In the genomic region with DNA sequence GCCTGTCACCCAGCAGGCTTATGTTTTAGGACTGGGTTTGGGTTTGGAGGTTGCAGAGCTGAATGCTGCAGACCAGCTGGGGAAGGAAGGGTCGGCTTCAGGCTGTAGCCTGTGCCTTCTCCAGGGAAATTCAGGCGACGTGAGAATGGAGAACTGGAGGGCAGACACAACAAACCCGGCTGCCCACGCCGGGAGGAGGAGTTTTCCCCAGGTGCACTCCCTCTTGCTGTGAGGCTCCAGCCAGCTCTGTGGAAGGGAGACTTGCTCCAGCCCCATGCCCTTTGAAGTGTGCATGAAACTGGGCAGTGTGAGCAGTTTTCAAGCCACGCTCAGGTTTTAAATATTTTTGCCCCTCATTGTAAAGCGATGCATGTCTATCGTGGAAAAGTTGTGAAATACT, we compare ENCODE assay signal across 15 cellular contexts.
DNase-seq lines count a peak whose midpoint lies in the region; ATAC-seq and TF ChIP-seq lines count a peak whose summit lies in the region.
"Had no signal": no experiment of that assay in that cellular context is flagged by ENCODE, and none has a peak within 500 bp of the region (broad histone marks: within the 10 kb centered on the region; RNA-seq: fewer than 3 reads in every experiment).

No MANE protein-coding gene starts in this region.

- no peaks in the 10 kb centered on the region for H3F3A ChIP-seq in GM23248 (ENCODE audit: insufficient read depth)

- H3K9me2 ChIP-seq in GM23248 (ENCODE audit: insufficient read depth): no peaks in the 10 kb centered on the region

- CTCF ChIA-PET in activated CD4-positive, alpha-beta memory T cell treated with anti-CD3 and anti-CD28 coated beads, Interleukin-2, amount 10 ng/mL, durations not matched to agents 7 days and 5 days (lab: Charles Lee): no interaction called here

- no peak overlapping the region for H3K27ac ChIP-seq in GM23248
- H3K27ac ChIP-seq: SJSA1 had no signal

- H3K27ac Mint-ChIP-seq in stimulated activated naive CD8-positive, alpha-beta T cell treated with anti-CD3 and anti-CD28 coated beads, Interleukin-15, amount 100 ng/mL, for 72 hours: no peak overlapping the region
- H3K27ac Mint-ChIP-seq in activated CD4-positive, alpha-beta memory T cell treated with anti-CD3 and anti-CD28 coated beads, Interleukin-2, amount 10 ng/mL, durations not matched to agents 7 days and 5 days: no peak overlapping the region
- H3K27ac Mint-ChIP-seq in natural killer cell: no peak overlapping the region

- WGBS in GM23248 (ENCODE audit: low coverage in 1 of 2, low lambda C conversion rate in 2 of 2, missing lambda C conversion rate in 2 of 2), 2 experiments: 8 to 16% methylated on average over 9 of the region's 9 CpGs

- TF ChIP-seq CTCF in natural killer cell (IDR thresholded peaks at IDR 0.05): no peak

- H3K9me3 Mint-ChIP-seq in stimulated activated naive CD8-positive, alpha-beta T cell treated with anti-CD3 and anti-CD28 coated beads, Interleukin-15, amount 100 ng/mL, for 72 hours: no peaks in the 10 kb centered on the region
- H3K9me3 Mint-ChIP-seq in activated CD4-positive, alpha-beta memory T cell treated with anti-CD3 and anti-CD28 coated beads, Interleukin-2, amount 10 ng/mL, durations not matched to agents 7 days and 5 days: no peaks in the 10 kb centered on the region
- no peaks in the 10 kb centered on the region for H3K9me3 Mint-ChIP-seq in natural killer cell

- peaks cover 26% of the 10 kb centered on the region for H3K27me3 Mint-ChIP-seq in stimulated activated naive CD8-positive, alpha-beta T cell treated with anti-CD3 and anti-CD28 coated beads, Interleukin-15, amount 100 ng/mL, for 72 hours
- peaks cover 32% of the 10 kb centered on the region for H3K27me3 Mint-ChIP-seq in activated CD4-positive, alpha-beta memory T cell treated with anti-CD3 and anti-CD28 coated beads, Interleukin-2, amount 10 ng/mL, durations not matched to agents 7 days and 5 days
- peaks cover 10 to 14% of the 10 kb centered on the region in 2 donors for H3K27me3 Mint-ChIP-seq in natural killer cell (ENCODE audit: low read depth in 2 of 2)

- no peaks in the 10 kb centered on the region for H3K9me3 ChIP-seq in GM23248 (ENCODE audit: low read depth)
- H3K9me3 ChIP-seq: Caco-2, SJSA1 had no signal

- in situ Hi-C loops in GM23248 (cut with MboI): no loop called here

- H3K36me3 Mint-ChIP-seq in activated CD4-positive, alpha-beta memory T cell treated with anti-CD3 and anti-CD28 coated beads, Interleukin-2, amount 10 ng/mL, durations not matched to agents 7 days and 5 days (ENCODE audit: low read depth): no peaks in the 10 kb centered on the region
- no peaks in the 10 kb centered on the region for H3K36me3 Mint-ChIP-seq in natural killer cell

- no peaks in the 10 kb centered on the region for H3K4me1 Mint-ChIP-seq in stimulated activated naive CD8-positive, alpha-beta T cell treated with anti-CD3 and anti-CD28 coated beads, Interleukin-15, amount 100 ng/mL, for 72 hours
- peaks cover 13% of the 10 kb centered on the region for H3K4me1 Mint-ChIP-seq in activated CD4-positive, alpha-beta memory T cell treated with anti-CD3 and anti-CD28 coated beads, Interleukin-2, amount 10 ng/mL, durations not matched to agents 7 days and 5 days
- no peaks in the 10 kb centered on the region for H3K4me1 Mint-ChIP-seq in natural killer cell

- no peak overlapping the region for H3K4me3 Mint-ChIP-seq in stimulated activated naive CD8-positive, alpha-beta T cell treated with anti-CD3 and anti-CD28 coated beads, Interleukin-15, amount 100 ng/mL, for 72 hours
- no peak overlapping the region for H3K4me3 Mint-ChIP-seq in activated CD4-positive, alpha-beta memory T cell treated with anti-CD3 and anti-CD28 coated beads, Interleukin-2, amount 10 ng/mL, durations not matched to agents 7 days and 5 days
- no peak overlapping the region for H3K4me3 Mint-ChIP-seq in natural killer cell

- H2AFZ ChIP-seq in GM23248: no peak overlapping the region

- no peaks in the 10 kb centered on the region for H3K4me1 ChIP-seq in GM23248 (ENCODE audit: insufficient read depth)
- H3K4me1 ChIP-seq: Caco-2, SJSA1 had no signal

- H3K9ac ChIP-seq in GM23248: no peak overlapping the region

- H3K36me3 ChIP-seq in GM23248 (ENCODE audit: low read depth): no peaks in the 10 kb centered on the region
- H3K36me3 ChIP-seq: SJSA1 had no signal

- H3K4me3 ChIP-seq in GM23248: no peak overlapping the region
- H3K4me3 ChIP-seq: SJSA1 had no signal

- H3K79me2 ChIP-seq in GM23248 (ENCODE audit: insufficient read depth): no peaks in the 10 kb centered on the region

- intact Hi-C loops in natural killer cell (cut with micrococcal nuclease): no loop called here

- H3K4me2 ChIP-seq in GM23248 (ENCODE audit: unreplicated experiment): no peak overlapping the region

- ATAC-seq in stimulated activated naive CD8-positive, alpha-beta T cell treated with anti-CD3 and anti-CD28 coated beads, Interleukin-15, Interleukin-2, amounts not matched to agents 100 U/mL and 50 U/mL, for 24 hours: peak; percentile 19
- ATAC-seq in stimulated activated naive CD8-positive, alpha-beta T cell treated with anti-CD3 and anti-CD28 coated beads, Interleukin-15, amount 100 ng/mL, for 72 hours: no peak
- ATAC-seq in natural killer cell: no peak
- no peak for ATAC-seq in HG03045 (IDR thresholded peaks at IDR 0.05; ENCODE audit: unreplicated experiment)
- ATAC-seq: HCT116 had no signal

- DNase-seq in stimulated activated naive CD8-positive, alpha-beta T cell treated with anti-CD3 and anti-CD28 coated beads, Interleukin-15, Interleukin-2, amounts not matched to agents 100 U/mL and 50 U/mL, for 24 hours: no peak
- DNase-seq in stimulated activated naive CD8-positive, alpha-beta T cell treated with anti-CD3 and anti-CD28 coated beads, Interleukin-15, amount 100 ng/mL, for 72 hours: no peak
- DNase-seq in NCI-H69 (lab: John Stamatoyannopoulos, UW) (peak; percentile 29), iPS-NIHi7 (ENCODE audit: extremely low spot score) (peak; percentile 53), natural killer cell (no peak), GM23248 (no peak)
- no peak for DNase-seq in activated CD4-positive, alpha-beta memory T cell treated with anti-CD3 and anti-CD28 coated beads, Interleukin-2, amount 10 ng/mL, durations not matched to agents 7 days and 5 days
- DNase-seq: Caco-2, DMS53, KG1, NCI-H1694 treated with DMSO at 0.1 percent for 48 hours, NCI-H774 had no signal

- no peaks in the 10 kb centered on the region for H3K27me3 ChIP-seq in GM23248 (replicated peaks; ENCODE audit: insufficient read depth)

- no peaks in the 10 kb centered on the region for H4K20me1 ChIP-seq in GM23248 (ENCODE audit: insufficient read depth)

- POLR2A ChIA-PET in activated CD4-positive, alpha-beta memory T cell treated with anti-CD3 and anti-CD28 coated beads, Interleukin-2, amount 10 ng/mL, durations not matched to agents 7 days and 5 days (lab: Charles Lee): no interaction called here

Comparison
In these comparisons a context has a peak if more than half of its experiments do, and no peak if none do; other contexts are left out.
1. DNase-seq: peak in NCI-H69 (single experiment) and iPS-NIHi7 (single experiment); none in stimulated activated naive CD8-positive, alpha-beta T cell treated with anti-CD3 and anti-CD28 coated beads, Interleukin-15, Interleukin-2, amounts not matched to agents 100 U/mL and 50 U/mL, for 24 hours (single experiment), stimulated activated naive CD8-positive, alpha-beta T cell treated with anti-CD3 and anti-CD28 coated beads, Interleukin-15, amount 100 ng/mL, for 72 hours (0 of 2), activated CD4-positive, alpha-beta memory T cell treated with anti-CD3 and anti-CD28 coated beads, Interleukin-2, amount 10 ng/mL, durations not matched to agents 7 days and 5 days (single experiment), natural killer cell (single experiment) and GM23248 (single experiment).